Comparison of ENCODE assay signal across 8 cellular contexts in genomic region chr3:24237971-24238767, GRCh38.
DNase-seq lines count a peak whose midpoint lies in the region; ATAC-seq and TF ChIP-seq lines count a peak whose summit lies in the region.

No MANE protein-coding gene starts in this region.

- H3K4me3 Mint-ChIP-seq in nephron progenitor cell = no peak overlapping the region

- H3K4me1 Mint-ChIP-seq in nephron progenitor cell = peaks cover 11% of the 10 kb centered on the region

- no peaks in the 10 kb centered on the region for H3K9me3 Mint-ChIP-seq in nephron progenitor cell

- DNase-seq in CMK (ENCODE audit: low read depth) (peak; percentile 54), NCI-H2029 (lab: John Stamatoyannopoulos, UW) (peak; percentile 62), fibroblast of mammary gland (ENCODE audit: low read depth) (peak; percentile 99), nephron progenitor cell (peak; percentile 40)

- peaks cover 7% of the 10 kb centered on the region for H3K27me3 Mint-ChIP-seq in nephron progenitor cell (ENCODE audit: low read depth, poor library complexity)

- TF ChIP-seq CTCF in WI38 (IDR thresholded peaks at IDR 0.05; ENCODE audit: low read depth, low read length) (peak; percentile 80), fibroblast of mammary gland (conservative IDR thresholded peaks at IDR 0.05; ENCODE audit: control insufficient read depth, insufficient read depth, low read depth, low read length) (peak; percentile 82), nephron progenitor cell (IDR thresholded peaks at IDR 0.05) (peak; percentile 33)

- H3K27ac Mint-ChIP-seq in nephron progenitor cell = no peak overlapping the region

- ATAC-seq in GM18858 (IDR thresholded peaks at IDR 0.05; ENCODE audit: unreplicated experiment) (peak; percentile 92), HG02970 (IDR thresholded peaks at IDR 0.05; ENCODE audit: low FRiP score, unreplicated experiment) (peak; percentile 65), HG03097 (IDR thresholded peaks at IDR 0.05; ENCODE audit: low FRiP score, unreplicated experiment) (no peak)

- H3K36me3 Mint-ChIP-seq in nephron progenitor cell (ENCODE audit: low read depth) = no peaks in the 10 kb centered on the region

- H3K4me3 ChIP-seq in WI38 (ENCODE audit: low read depth, low read length) (no peak overlapping the region), fibroblast of mammary gland (ENCODE audit: control insufficient read depth, low read depth, low read length) (no peak overlapping the region)

Comparison
In these comparisons a context has a peak if more than half of its experiments do, and no peak if none do; other contexts are left out.
1. DNase-seq: peak in every context shown above with its lines; median percentile 99 in fibroblast of mammary gland; 62 in NCI-H2029; 54 in CMK; 40 in nephron progenitor cell.